Comparison of ENCODE assay signal across 29 cellular contexts in genomic region chr3:145395421-145395820, GRCh38.
"Had no signal": no experiment of that assay in that cellular context is flagged by ENCODE, and none has a peak within 500 bp of the region (broad histone marks: within the 10 kb centered on the region; RNA-seq: fewer than 3 reads in every experiment).

No MANE protein-coding gene starts in this region.

- H3K27ac ChIP-seq: ovary, parathyroid adenoma, psoas muscle, right lobe of liver, sigmoid colon, suprapubic skin, testis, tibial artery, transverse colon, upper lobe of right lung, uterus had no signal

- H3K79me2 ChIP-seq: parathyroid adenoma had no signal

- H3K36me3 Mint-ChIP-seq: naive thymus-derived CD8-positive, alpha-beta T cell; stimulated activated effector memory CD8-positive, alpha-beta T cell treated with anti-CD3 and anti-CD28 coated beads, Interleukin-12 subunit alpha, Interleukin-12 subunit beta, amount 100 ng/mL, for 72 hours; type B pancreatic cell had no signal

- H3K4me1 Mint-ChIP-seq: naive thymus-derived CD8-positive, alpha-beta T cell; nephron progenitor cell; neural crest cell; stimulated activated effector memory CD8-positive, alpha-beta T cell treated with anti-CD3 and anti-CD28 coated beads, Interleukin-12 subunit alpha, Interleukin-12 subunit beta, amount 100 ng/mL, for 72 hours; stimulated activated naive CD8-positive, alpha-beta T cell treated with anti-CD3 and anti-CD28 coated beads, Interleukin-15, amount 100 ng/mL, for 72 hours had no signal

- H3K36me3 ChIP-seq: ovary, right lobe of liver, sigmoid colon, suprapubic skin, tibial artery, transverse colon, upper lobe of right lung, uterus had no signal

- H2AFZ ChIP-seq: parathyroid adenoma had no signal

- H3K27ac Mint-ChIP-seq: naive thymus-derived CD8-positive, alpha-beta T cell; natural killer cell treated with Interleukin-12 subunit alpha and Interleukin-12 subunit beta and Interleukin-15 and Interleukin-18, amount 100 ng/mL, for 72 hours; nephron progenitor cell; progenitor cell of endocrine pancreas; stimulated activated effector memory CD8-positive, alpha-beta T cell treated with anti-CD3 and anti-CD28 coated beads, Interleukin-12 subunit alpha, Interleukin-12 subunit beta, amount 100 ng/mL, for 72 hours; stimulated activated naive CD8-positive, alpha-beta T cell treated with anti-CD3 and anti-CD28 coated beads, Interleukin-15, amount 100 ng/mL, for 72 hours; type B pancreatic cell had no signal

- DNase-seq: naive thymus-derived CD8-positive, alpha-beta T cell; nephron progenitor cell; occipital lobe; ovary; psoas muscle; right cardiac atrium; right lobe of liver; sigmoid colon; small intestine; stimulated activated CD4-positive, alpha-beta T cell treated with anti-CD3 and anti-CD28 coated beads, Interleukin-15, amount 100 ng/mL, for 24 hours; stimulated activated CD4-positive, alpha-beta T cell treated with anti-CD3 and anti-CD28 coated beads, Interleukin-2, amount 100 ng/mL, for 24 hours; stimulated activated CD4-positive, alpha-beta T cell treated with anti-CD3 and anti-CD28 coated beads, Interleukin-2, amount 100 ng/mL, for 48 hours; stimulated activated CD4-positive, alpha-beta T cell treated with anti-CD3 and anti-CD28 coated beads, Interleukin-4, amount 100 ng/mL, for 24 hours; stimulated activated naive CD4-positive, alpha-beta T cell; stimulated activated naive CD8-positive, alpha-beta T cell treated with anti-CD3 and anti-CD28 coated beads, Interleukin-15, amount 100 ng/mL, for 72 hours; stimulated activated naive CD8-positive, alpha-beta T cell treated with anti-CD3 and anti-CD28 coated beads, Interleukin-15, Interleukin-2, amounts not matched to agents 100 U/mL and 50 U/mL, for 24 hours; substantia nigra; testis; tibial artery; transverse colon; upper lobe of right lung; uterus had no signal

- H3K27me3 Mint-ChIP-seq: naive thymus-derived CD8-positive, alpha-beta T cell; natural killer cell treated with Interleukin-12 subunit alpha and Interleukin-12 subunit beta and Interleukin-15 and Interleukin-18, amount 100 ng/mL, for 72 hours; progenitor cell of endocrine pancreas; stimulated activated naive CD8-positive, alpha-beta T cell treated with anti-CD3 and anti-CD28 coated beads, Interleukin-15, amount 100 ng/mL, for 72 hours; type B pancreatic cell had no signal

- H3K9me3 Mint-ChIP-seq: nephron progenitor cell, neural crest cell, type B pancreatic cell had no signal

- H3K9ac ChIP-seq: parathyroid adenoma had no signal

- H3K9me3 ChIP-seq: ovary, psoas muscle, right lobe of liver, suprapubic skin, testis, tibial artery, upper lobe of right lung, uterus had no signal

- H3K4me3 Mint-ChIP-seq: naive thymus-derived CD8-positive, alpha-beta T cell; natural killer cell treated with Interleukin-12 subunit alpha and Interleukin-12 subunit beta and Interleukin-15 and Interleukin-18, amount 100 ng/mL, for 72 hours; nephron progenitor cell; neural crest cell; stimulated activated effector memory CD8-positive, alpha-beta T cell treated with anti-CD3 and anti-CD28 coated beads, Interleukin-12 subunit alpha, Interleukin-12 subunit beta, amount 100 ng/mL, for 72 hours; stimulated activated naive CD8-positive, alpha-beta T cell treated with anti-CD3 and anti-CD28 coated beads, Interleukin-15, amount 100 ng/mL, for 72 hours; type B pancreatic cell had no signal

- H3K4me1 ChIP-seq: parathyroid adenoma, psoas muscle, right lobe of liver, sigmoid colon, suprapubic skin, testis, tibial artery, transverse colon, upper lobe of right lung, uterus had no signal

- ATAC-seq: naive thymus-derived CD8-positive, alpha-beta T cell; natural killer cell treated with Interleukin-12 subunit alpha and Interleukin-12 subunit beta and Interleukin-15 and Interleukin-18, amount 100 ng/mL, for 72 hours; psoas muscle; right cardiac atrium; right lobe of liver; stimulated activated effector memory CD8-positive, alpha-beta T cell treated with anti-CD3 and anti-CD28 coated beads, Interleukin-12 subunit alpha, Interleukin-12 subunit beta, amount 100 ng/mL, for 72 hours; stimulated activated naive CD8-positive, alpha-beta T cell treated with anti-CD3 and anti-CD28 coated beads, Interleukin-15, amount 100 ng/mL, for 72 hours; stimulated activated naive CD8-positive, alpha-beta T cell treated with anti-CD3 and anti-CD28 coated beads, Interleukin-15, Interleukin-2, amounts not matched to agents 100 U/mL and 50 U/mL, for 24 hours; upper lobe of right lung had no signal

- H3K27me3 ChIP-seq: ovary, right lobe of liver, sigmoid colon, suprapubic skin, testis, tibial artery, transverse colon, upper lobe of right lung, uterus had no signal

- H3K4me3 ChIP-seq: ovary, psoas muscle, right lobe of liver, sigmoid colon, suprapubic skin, testis, tibial artery, transverse colon, upper lobe of right lung, uterus had no signal
